In genomic region chr1:59046134-59046533, GRCh38 we compare ENCODE assay signal across 11 cellular contexts.
DNase-seq lines count a peak whose midpoint lies in the region; ATAC-seq and TF ChIP-seq lines count a peak whose summit lies in the region.
"Had no signal": no experiment of that assay in that cellular context is flagged by ENCODE, and none has a peak within 500 bp of the region (broad histone marks: within the 10 kb centered on the region; RNA-seq: fewer than 3 reads in every experiment).

No MANE protein-coding gene starts in this region.

- peak; percentile 45 for ATAC-seq in foreskin keratinocyte
- ATAC-seq: left lobe of liver had no signal

- H3K27me3 ChIP-seq in GM23248 (replicated peaks; ENCODE audit: insufficient read depth) (no peaks in the 10 kb centered on the region), OCI-LY3 (ENCODE audit: low read depth, low read length) (no peaks in the 10 kb centered on the region), foreskin keratinocyte (no peaks in the 10 kb centered on the region), hepatocyte (no peaks in the 10 kb centered on the region)

- in situ Hi-C loops in GM23248 (cut with MboI) = no loop called here

- no peak overlapping the region for H2AFZ ChIP-seq in GM23248
- no peak overlapping the region for H2AFZ ChIP-seq in OCI-LY3 (ENCODE audit: low read depth, low read length)
- H2AFZ ChIP-seq in hepatocyte = no peak overlapping the region

- H4K20me1 ChIP-seq in GM23248 (ENCODE audit: insufficient read depth) = no peaks in the 10 kb centered on the region
- no peaks in the 10 kb centered on the region for H4K20me1 ChIP-seq in OCI-LY3 (ENCODE audit: insufficient read depth, low read length)
- H4K20me1 ChIP-seq in hepatocyte (ENCODE audit: insufficient read depth, poor library complexity, severe bottlenecking) = no peaks in the 10 kb centered on the region

- no peak overlapping the region for H3K4me2 ChIP-seq in GM23248 (ENCODE audit: unreplicated experiment)
- peak overlapping the region; percentile 71 for H3K4me2 ChIP-seq in OCI-LY3 (ENCODE audit: low read length)
- no peak overlapping the region for H3K4me2 ChIP-seq in hepatocyte

- no peak for TF ChIP-seq CTCF in OCI-LY3 (IDR thresholded peaks at IDR 0.05; ENCODE audit: low read depth, low read length)
- TF ChIP-seq CTCF in foreskin keratinocyte (conservative IDR thresholded peaks at IDR 0.05) = no peak
- no peak for TF ChIP-seq CTCF in hepatocyte (IDR thresholded peaks at IDR 0.05; ENCODE audit: poor library complexity)

- TF ChIP-seq POLR2A in erythroblast (IDR thresholded peaks at IDR 0.05; ENCODE audit: low read length) = no peak

- 68 to 71% methylated on average over 2 of the region's 2 CpGs for WGBS in GM23248 (ENCODE audit: low coverage in 1 of 2, low lambda C conversion rate in 2 of 2, missing lambda C conversion rate in 2 of 2), 2 experiments
- WGBS in hepatocyte (ENCODE audit: low lambda C conversion rate, missing lambda C conversion rate) = 85% methylated on average over 2 of the region's 2 CpGs

- H3K79me2 ChIP-seq in GM23248 (ENCODE audit: insufficient read depth) = no peaks in the 10 kb centered on the region
- H3K79me2 ChIP-seq in OCI-LY3 (ENCODE audit: low read length) = no peaks in the 10 kb centered on the region
- H3K79me2 ChIP-seq in hepatocyte = no peaks in the 10 kb centered on the region

- H3K36me3 ChIP-seq in GM23248 (ENCODE audit: low read depth) = no peaks in the 10 kb centered on the region
- H3K36me3 ChIP-seq in OCI-LY3 (replicated peaks; ENCODE audit: low read depth, low read length) = peaks cover 8% of the 10 kb centered on the region
- no peaks in the 10 kb centered on the region for H3K36me3 ChIP-seq in hepatocyte (replicated peaks; ENCODE audit: insufficient read depth, low read depth)

- H3K4me1 ChIP-seq in GM23248 (ENCODE audit: insufficient read depth) = peaks cover 49% of the 10 kb centered on the region
- peaks cover 33% of the 10 kb centered on the region for H3K4me1 ChIP-seq in OCI-LY3 (ENCODE audit: low read length)
- H3K4me1 ChIP-seq in foreskin keratinocyte = no peaks in the 10 kb centered on the region
- peaks cover 33% of the 10 kb centered on the region for H3K4me1 ChIP-seq in hepatocyte (ENCODE audit: insufficient read depth)

- DNase-seq in ELR (ENCODE audit: low read depth) (peak; percentile 79), GM23248 (peak; percentile 52), foreskin keratinocyte (no peak), hepatocyte (ENCODE audit: low spot score) (no peak), CD1c-positive myeloid dendritic cell (ENCODE audit: extremely low spot score) (no peak), NCI-H187 (lab: John Stamatoyannopoulos, UW) (no peak), erythroblast (lab: John Stamatoyannopoulos, UW) (no peak)
- DNase-seq: DMS153, SHP77 treated with DMSO at 0.1 percent for 48 hours had no signal

- H3K9ac ChIP-seq in GM23248 (no peak overlapping the region), OCI-LY3 (ENCODE audit: low read length) (peak overlapping the region; percentile 35; the same call in 1 of the 2 replicates)

- H3K9me2 ChIP-seq in GM23248 (ENCODE audit: insufficient read depth) (no peaks in the 10 kb centered on the region), hepatocyte (replicated peaks; ENCODE audit: insufficient read depth) (no peaks in the 10 kb centered on the region)

- H3K4me3 ChIP-seq in GM23248 (no peak overlapping the region), OCI-LY3 (ENCODE audit: low read length) (no peak overlapping the region), hepatocyte (no peak overlapping the region)

- peaks cover 34% of the 10 kb centered on the region for H3F3A ChIP-seq in GM23248 (ENCODE audit: insufficient read depth)

- H3K9me3 ChIP-seq in GM23248 (ENCODE audit: low read depth) = no peaks in the 10 kb centered on the region
- H3K9me3 ChIP-seq in OCI-LY3 (ENCODE audit: insufficient read depth, low read length) = no peaks in the 10 kb centered on the region
- no peaks in the 10 kb centered on the region for H3K9me3 ChIP-seq in hepatocyte (ENCODE audit: low read depth)

- H3K27ac ChIP-seq in GM23248 (no peak overlapping the region), OCI-LY3 (ENCODE audit: low read length) (peak overlapping the region; percentile 93), foreskin keratinocyte (no peak overlapping the region), hepatocyte (no peak overlapping the region)

Comparison
In these comparisons a context has a peak if more than half of its experiments do, and no peak if none do; other contexts are left out.
1. DNase-seq: peak in ELR (single experiment) and GM23248 (single experiment); none in foreskin keratinocyte (0 of 2), hepatocyte (single experiment), CD1c-positive myeloid dendritic cell (single experiment), NCI-H187 (0 of 2) and erythroblast (0 of 2).